23 cellular contexts compared by ENCODE assay signal in the genomic region with DNA sequence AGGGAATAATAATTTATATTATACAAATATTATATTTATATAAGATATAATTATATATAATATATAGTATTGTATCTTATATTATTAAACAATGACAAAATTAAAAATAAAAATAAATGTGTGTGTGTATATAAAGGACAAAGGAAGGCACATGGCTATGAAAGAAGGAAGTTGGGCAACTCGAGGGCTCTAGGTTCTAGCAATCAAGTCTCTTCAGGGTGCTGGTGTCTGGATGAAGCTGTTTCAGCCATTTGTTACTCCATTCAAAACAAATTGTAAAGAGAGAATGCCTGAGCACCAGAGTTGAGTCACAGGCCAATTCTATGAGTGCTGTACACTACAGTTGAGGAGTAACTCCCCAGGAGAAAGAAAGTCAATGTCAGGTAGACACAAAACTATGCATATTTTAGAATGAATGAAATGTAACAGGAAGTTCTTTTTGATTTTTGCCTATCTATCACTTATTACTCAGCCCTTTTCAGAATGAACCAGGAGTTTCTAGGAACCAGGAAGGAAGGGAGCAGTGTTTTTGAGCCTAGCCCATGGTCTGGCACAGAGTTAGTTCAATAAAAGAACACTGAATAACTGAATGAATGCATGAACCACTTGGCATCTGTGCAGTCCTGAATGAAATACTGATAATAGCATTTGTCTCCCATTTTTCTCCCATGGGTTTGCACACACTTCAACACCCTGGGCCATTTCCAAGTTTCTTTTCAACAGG.
DNase-seq lines count a peak whose midpoint lies in the region; ATAC-seq and TF ChIP-seq lines count a peak whose summit lies in the region.
"Had no signal": no experiment of that assay in that cellular context is flagged by ENCODE, and none has a peak within 500 bp of the region (broad histone marks: within the 10 kb centered on the region; RNA-seq: fewer than 3 reads in every experiment).

No MANE protein-coding gene starts in this region.

- peak; percentile 25 to 69 for DNase-seq in HL-60 (ENCODE audit: low read depth in 1 of 2, low spot score in 1 of 2)
- peak; percentile 14 to 71 for DNase-seq in NOMO-1 (lab: John Stamatoyannopoulos, UW; ENCODE audit: unreplicated experiment in 2 of 2)
- DNase-seq in mucosa of descending colon, result no peak
- DNase-seq in DMS153 (lab: John Stamatoyannopoulos, UW), result no peak
- no peak for DNase-seq in activated T-helper 1 cell treated with anti-CD3 and anti-CD28 coated beads, Interleukin-12 subunit alpha, Interleukin-12 subunit beta, Interleukin-2, Interleukin-4 antibody, amounts not matched to agents 30 ng/mL and 10 ng/mL and 1 ng/mL, durations not matched to agents 14 hours and 24 hours and 36 hours (ENCODE audit: low spot score)
- no peak for DNase-seq in T-cell
- DNase-seq: activated CD8-positive, alpha-beta T cell treated with anti-CD3 and anti-CD28 coated beads for 36 hours; activated naive CD4-positive, alpha-beta T cell treated with anti-CD3 and anti-CD28 coated beads, Interleukin-2, amount 10 ng/mL, durations not matched to agents 7 days and 5 days; dermis blood vessel endothelial cell; DMS79 treated with DMSO at 0.1 percent for 48 hours; immature natural killer cell; KBM-7; mammary epithelial cell; NCI-H187; occipital lobe; PC-9; SJCRH30; stimulated activated naive B cell treated with anti-CD40 and anti-IgM and Interleukin-4, amounts not matched to agents 10 μg/mL and 1 μg/mL and 100 μg/mL, for 72 hours; T-helper 2 cell; testis had no signal

- CTCF ChIA-PET in T-cell (lab: Charles Lee), result no interaction called here

- H3K9me3 Mint-ChIP-seq in activated T-helper 17 cell treated with anti-CD3 and anti-CD28 coated beads, Interleukin-2, amount 50 U/mL, for 72 hours, result peaks cover 5% of the 10 kb centered on the region
- H3K9me3 Mint-ChIP-seq in activated T-helper 1 cell treated with anti-CD3 and anti-CD28 coated beads, Interleukin-12 subunit alpha, Interleukin-12 subunit beta, Interleukin-2, Interleukin-4 antibody, amounts not matched to agents 30 ng/mL and 10 ng/mL and 1 ng/mL, durations not matched to agents 14 hours and 24 hours and 36 hours, result peaks cover 36% of the 10 kb centered on the region
- H3K9me3 Mint-ChIP-seq in T-cell, result no peaks in the 10 kb centered on the region

- no peaks in the 10 kb centered on the region for H3K36me3 Mint-ChIP-seq in activated T-helper 17 cell treated with anti-CD3 and anti-CD28 coated beads, Interleukin-2, amount 50 U/mL, for 72 hours (ENCODE audit: low read depth)
- H3K36me3 Mint-ChIP-seq in activated T-helper 1 cell treated with anti-CD3 and anti-CD28 coated beads, Interleukin-12 subunit alpha, Interleukin-12 subunit beta, Interleukin-2, Interleukin-4 antibody, amounts not matched to agents 30 ng/mL and 10 ng/mL and 1 ng/mL, durations not matched to agents 14 hours and 24 hours and 36 hours (ENCODE audit: low read depth), result peaks cover 6% of the 10 kb centered on the region
- no peaks in the 10 kb centered on the region for H3K36me3 Mint-ChIP-seq in T-cell
- H3K36me3 Mint-ChIP-seq: activated naive CD4-positive, alpha-beta T cell treated with anti-CD3 and anti-CD28 coated beads, Interleukin-2, amount 10 ng/mL, durations not matched to agents 7 days and 5 days had no signal

- peak; percentile 79 for ATAC-seq in activated T-helper 17 cell treated with anti-CD3 and anti-CD28 coated beads, Interleukin-2, amount 50 U/mL, for 72 hours (replicated peaks)
- peak; percentile 42 for ATAC-seq in mucosa of descending colon
- ATAC-seq in T-cell (replicated peaks in 1 of 4), result no peak
- ATAC-seq: activated CD8-positive, alpha-beta T cell treated with anti-CD3 and anti-CD28 coated beads for 36 hours; GM12878; stimulated activated naive B cell treated with anti-CD40 and anti-IgM and Interleukin-4, amounts not matched to agents 10 μg/mL and 1 μg/mL and 100 μg/mL, for 72 hours had no signal

- H3K36me3 ChIP-seq in mucosa of descending colon (ENCODE audit: low read depth), result no peaks in the 10 kb centered on the region
- H3K36me3 ChIP-seq: SJCRH30 had no signal

- H3K27ac ChIP-seq in HL-60 (replicated peaks), result 0 out of 2 replicates have a peak overlapping the region, but pooled peaks have one; percentile 0
- H3K27ac ChIP-seq: PC-9, SJCRH30, testis had no signal

- peaks cover 17% of the 10 kb centered on the region for H3K27me3 Mint-ChIP-seq in activated T-helper 17 cell treated with anti-CD3 and anti-CD28 coated beads, Interleukin-2, amount 50 U/mL, for 72 hours
- H3K27me3 Mint-ChIP-seq in activated T-helper 1 cell treated with anti-CD3 and anti-CD28 coated beads, Interleukin-12 subunit alpha, Interleukin-12 subunit beta, Interleukin-2, Interleukin-4 antibody, amounts not matched to agents 30 ng/mL and 10 ng/mL and 1 ng/mL, durations not matched to agents 14 hours and 24 hours and 36 hours (ENCODE audit: insufficient read depth), result peaks cover 1% of the 10 kb centered on the region
- H3K27me3 Mint-ChIP-seq in T-cell, result peaks cover 5 to 12% of the 10 kb centered on the region in 2 donors
- H3K27me3 Mint-ChIP-seq: activated naive CD4-positive, alpha-beta T cell treated with anti-CD3 and anti-CD28 coated beads, Interleukin-2, amount 10 ng/mL, durations not matched to agents 7 days and 5 days had no signal

- no peaks in the 10 kb centered on the region for H3K27me3 ChIP-seq in HL-60 (ENCODE audit: insufficient read depth, poor library complexity, severe bottlenecking)
- H3K27me3 ChIP-seq: SJCRH30, testis had no signal

- no peak overlapping the region for H3K4me3 ChIP-seq in HL-60 (replicated peaks; ENCODE audit: insufficient read depth, low read length)
- H3K4me3 ChIP-seq in mucosa of descending colon, result no peak overlapping the region
- H3K4me3 ChIP-seq: GM12878, PC-9, SJCRH30, smooth muscle cell, testis had no signal

- H3K4me3 Mint-ChIP-seq in activated T-helper 17 cell treated with anti-CD3 and anti-CD28 coated beads, Interleukin-2, amount 50 U/mL, for 72 hours, result no peak overlapping the region
- no peak overlapping the region for H3K4me3 Mint-ChIP-seq in activated T-helper 1 cell treated with anti-CD3 and anti-CD28 coated beads, Interleukin-12 subunit alpha, Interleukin-12 subunit beta, Interleukin-2, Interleukin-4 antibody, amounts not matched to agents 30 ng/mL and 10 ng/mL and 1 ng/mL, durations not matched to agents 14 hours and 24 hours and 36 hours
- no peak overlapping the region for H3K4me3 Mint-ChIP-seq in T-cell
- H3K4me3 Mint-ChIP-seq: activated CD8-positive, alpha-beta T cell treated with anti-CD3 and anti-CD28 coated beads for 36 hours; activated naive CD4-positive, alpha-beta T cell treated with anti-CD3 and anti-CD28 coated beads, Interleukin-2, amount 10 ng/mL, durations not matched to agents 7 days and 5 days; immature natural killer cell; stimulated activated naive B cell treated with anti-CD40 and anti-IgM and Interleukin-4, amounts not matched to agents 10 μg/mL and 1 μg/mL and 100 μg/mL, for 72 hours had no signal

- no peaks in the 10 kb centered on the region for H3K9me3 ChIP-seq in mucosa of descending colon
- H3K9me3 ChIP-seq: SJCRH30, testis had no signal

- no peak overlapping the region for H3K27ac Mint-ChIP-seq in activated T-helper 17 cell treated with anti-CD3 and anti-CD28 coated beads, Interleukin-2, amount 50 U/mL, for 72 hours
- H3K27ac Mint-ChIP-seq in activated T-helper 1 cell treated with anti-CD3 and anti-CD28 coated beads, Interleukin-12 subunit alpha, Interleukin-12 subunit beta, Interleukin-2, Interleukin-4 antibody, amounts not matched to agents 30 ng/mL and 10 ng/mL and 1 ng/mL, durations not matched to agents 14 hours and 24 hours and 36 hours, result no peak overlapping the region
- H3K27ac Mint-ChIP-seq in T-cell, result no peak overlapping the region
- H3K27ac Mint-ChIP-seq: activated CD8-positive, alpha-beta T cell treated with anti-CD3 and anti-CD28 coated beads for 36 hours; activated naive CD4-positive, alpha-beta T cell treated with anti-CD3 and anti-CD28 coated beads, Interleukin-2, amount 10 ng/mL, durations not matched to agents 7 days and 5 days; immature natural killer cell; stimulated activated naive B cell treated with anti-CD40 and anti-IgM and Interleukin-4, amounts not matched to agents 10 μg/mL and 1 μg/mL and 100 μg/mL, for 72 hours had no signal

- intact Hi-C loops in mucosa of descending colon (cut with DNase I, micrococcal nuclease), result no loop called here
- intact Hi-C loops in activated T-helper 1 cell treated with anti-CD3 and anti-CD28 coated beads, Interleukin-12 subunit alpha, Interleukin-12 subunit beta, Interleukin-2, Interleukin-4 antibody, amounts not matched to agents 30 ng/mL and 10 ng/mL and 1 ng/mL, durations not matched to agents 14 hours and 24 hours and 36 hours (cut with micrococcal nuclease), result no loop called here

- POLR2A ChIA-PET in T-cell (lab: Charles Lee), result no interaction called here

- TF ChIP-seq CTCF in HL-60 (IDR thresholded peaks at IDR 0.05; ENCODE audit: insufficient read depth, low read length) (no peak), mucosa of descending colon (IDR thresholded peaks at IDR 0.05) (no peak)

- H3K4me1 Mint-ChIP-seq in activated T-helper 17 cell treated with anti-CD3 and anti-CD28 coated beads, Interleukin-2, amount 50 U/mL, for 72 hours, result peaks cover 6% of the 10 kb centered on the region
- H3K4me1 Mint-ChIP-seq in activated T-helper 1 cell treated with anti-CD3 and anti-CD28 coated beads, Interleukin-12 subunit alpha, Interleukin-12 subunit beta, Interleukin-2, Interleukin-4 antibody, amounts not matched to agents 30 ng/mL and 10 ng/mL and 1 ng/mL, durations not matched to agents 14 hours and 24 hours and 36 hours (ENCODE audit: low read depth), result peaks cover 30% of the 10 kb centered on the region
- no peaks in the 10 kb centered on the region for H3K4me1 Mint-ChIP-seq in T-cell
- H3K4me1 Mint-ChIP-seq: immature natural killer cell had no signal

- no peaks in the 10 kb centered on the region for H3K4me1 ChIP-seq in mucosa of descending colon (ENCODE audit: low read depth)
- H3K4me1 ChIP-seq: SJCRH30, testis had no signal

Comparison
In these comparisons a context has a peak if more than half of its experiments do, and no peak if none do; other contexts are left out.
1. DNase-seq: peak in HL-60 (2 of 2) and NOMO-1 (2 of 2); none in mucosa of descending colon (0 of 3), DMS153 (single experiment), activated T-helper 1 cell treated with anti-CD3 and anti-CD28 coated beads, Interleukin-12 subunit alpha, Interleukin-12 subunit beta, Interleukin-2, Interleukin-4 antibody, amounts not matched to agents 30 ng/mL and 10 ng/mL and 1 ng/mL, durations not matched to agents 14 hours and 24 hours and 36 hours (single experiment) and T-cell (0 of 34).
2. ATAC-seq: peak in activated T-helper 17 cell treated with anti-CD3 and anti-CD28 coated beads, Interleukin-2, amount 50 U/mL, for 72 hours (single experiment) and mucosa of descending colon (single experiment); none in T-cell (0 of 4).